Comparison of ENCODE assay signal across 29 cellular contexts in genomic region chr11:120333801-120334200, GRCh38. TPM values are rescaled to one million over a fixed set of nuclear protein-coding genes. Genes with fewer than 3 reads are reported as not detected.
DNase-seq lines count a peak whose midpoint lies in the region; ATAC-seq and TF ChIP-seq lines count a peak whose summit lies in the region.
"Had no signal": no experiment of that assay in that cellular context is flagged by ENCODE, and none has a peak within 500 bp of the region (broad histone marks: within the 10 kb centered on the region; RNA-seq: fewer than 3 reads in every experiment).

No MANE protein-coding gene starts in this region.

- intact Hi-C loops in adrenal gland (cut with DNase I) (loop anchor here (10.0 kb wide), 3 partner anchors 91 to 351 kb away; no protein-coding TSS in a partner anchor), thyroid gland (cut with DNase I) (no loop called here)

- ATAC-seq in activated T-helper 17 cell treated with anti-CD3 and anti-CD28 coated beads, Interleukin-2, amount 50 U/mL, for 72 hours (replicated peaks) = no peak
- ATAC-seq in GM18907 (IDR thresholded peaks at IDR 0.05; ENCODE audit: unreplicated experiment) = no peak
- ATAC-seq: left lung; natural killer cell treated with Interleukin-12 subunit alpha and Interleukin-12 subunit beta and Interleukin-15 and Interleukin-18, amount 100 ng/mL, for 72 hours; SK-N-SH treated with all-trans-retinoic acid at 6 μM for 48 hours had no signal

- DNase-seq in adrenal gland (no peak), thyroid gland (no peak), dedifferentiated amniotic fluid mesenchymal stem cell (ENCODE audit: extremely low spot score) (no peak), NCI-H526 treated with DMSO at 0.1 percent for 48 hours (lab: John Stamatoyannopoulos, UW) (no peak)
- DNase-seq: activated CD4-positive, alpha-beta T cell treated with anti-CD3 and anti-CD28 coated beads for 48 hours; activated naive CD4-positive, alpha-beta T cell treated with Interleukin-2 at 50 U/mL for 16 hours; activated T-cell treated with anti-CD3 and anti-CD28 coated beads, Interleukin-2, amount 50 U/mL, for 48 hours; amygdala; CD4-positive, CD25-positive, alpha-beta regulatory T cell; DMS 273 treated with DMSO at 0.1 percent for 48 hours; GOT3; KBM-7; left lung; MV-4-11; NCI-H2171 treated with DMSO at 0.1 percent for 48 hours; NCI-H526; ovary; stimulated activated CD4-positive, alpha-beta T cell treated with anti-CD3 and anti-CD28 coated beads, Interleukin-15, amount 100 ng/mL, for 24 hours; T-helper 2 cell had no signal

- no peak overlapping the region for H3K27ac Mint-ChIP-seq in activated T-helper 17 cell treated with anti-CD3 and anti-CD28 coated beads, Interleukin-2, amount 50 U/mL, for 72 hours
- H3K27ac Mint-ChIP-seq: CD4-positive, CD25-positive, alpha-beta regulatory T cell; natural killer cell treated with Interleukin-12 subunit alpha and Interleukin-12 subunit beta and Interleukin-15 and Interleukin-18, amount 100 ng/mL, for 72 hours; stimulated activated naive CD8-positive, alpha-beta T cell treated with anti-CD3 and anti-CD28 coated beads, Interleukin-15, Interleukin-2, amounts not matched to agents 100 ng/mL and 50 ng/mL, for 24 hours had no signal

- TF ChIP-seq CTCF in KMS-11 (conservative IDR thresholded peaks at IDR 0.05; ENCODE audit: low read depth, low read length) = no peak
- TF ChIP-seq CTCF in adrenal gland (IDR thresholded peaks at IDR 0.05) = no peak
- TF ChIP-seq CTCF in thyroid gland (IDR thresholded peaks at IDR 0.05) = no peak

- peaks cover 59% of the 10 kb centered on the region for H3K4me1 ChIP-seq in KMS-11 (ENCODE audit: low read depth, poor library complexity, severe bottlenecking)
- H3K4me1 ChIP-seq in adrenal gland (replicated peaks in 1 of 2) = peaks cover 34 to 68% of the 10 kb centered on the region in 2 donors
- peaks cover 17 to 27% of the 10 kb centered on the region in 2 donors for H3K4me1 ChIP-seq in thyroid gland

- H3K36me3 Mint-ChIP-seq in activated T-helper 17 cell treated with anti-CD3 and anti-CD28 coated beads, Interleukin-2, amount 50 U/mL, for 72 hours (ENCODE audit: low read depth) = peaks cover 13% of the 10 kb centered on the region
- H3K36me3 Mint-ChIP-seq: CD4-positive, CD25-positive, alpha-beta regulatory T cell had no signal

- H3K27me3 Mint-ChIP-seq in activated T-helper 17 cell treated with anti-CD3 and anti-CD28 coated beads, Interleukin-2, amount 50 U/mL, for 72 hours = peaks cover 17% of the 10 kb centered on the region
- H3K27me3 Mint-ChIP-seq: type B pancreatic cell had no signal

- peak overlapping the region; percentile 56; the same call in 1 of the 2 replicates for H3K4me2 ChIP-seq in KMS-11

- no peaks in the 10 kb centered on the region for H3K9me3 ChIP-seq in adrenal gland (replicated peaks in 1 of 3)
- no peaks in the 10 kb centered on the region for H3K9me3 ChIP-seq in thyroid gland
- H3K9me3 ChIP-seq: left lung, ovary had no signal

- WGBS in adrenal gland, 4 donors = 55 to 90% (median 73%) methylated on average over 1 of the region's 1 CpG
- 76 to 88% methylated on average over 1 of the region's 1 CpG for WGBS in thyroid gland, 2 donors

- H3K36me3 ChIP-seq in KMS-11 (ENCODE audit: insufficient read depth) (no peaks in the 10 kb centered on the region), adrenal gland (replicated peaks in 1 of 2) (peaks cover 0 to 12% of the 10 kb centered on the region in 2 donors), thyroid gland (peaks cover 7 to 8% of the 10 kb centered on the region in 2 donors)
- H3K36me3 ChIP-seq: left lung, ovary had no signal

- H3K27ac ChIP-seq in KMS-11 (peak overlapping the region; percentile 89), adrenal gland (peak overlapping the region in 4 of 5 donors; percentile 9 to 98 (median 46)), layer of hippocampus (ENCODE audit: low read depth, low read length) (peak overlapping the region; percentile 17), thyroid gland (peak overlapping the region; percentile 83 to 93 (median 83))
- H3K27ac ChIP-seq: left lung, ovary, VCaP had no signal

- H3K79me2 ChIP-seq in KMS-11 (ENCODE audit: insufficient read depth, low read depth) = peaks cover 22% of the 10 kb centered on the region

- H3K4me3 ChIP-seq in KMS-11 (IDR thresholded peaks at IDR 0.05; ENCODE audit: insufficient read depth, low read depth, low read length) = no peak overlapping the region
- no peak overlapping the region for H3K4me3 ChIP-seq in adrenal gland
- H3K4me3 ChIP-seq in thyroid gland (replicated peaks in 1 of 3) = no peak overlapping the region
- H3K4me3 ChIP-seq: left lung, ovary had no signal

- H3K9ac ChIP-seq in KMS-11 = peak overlapping the region; percentile 42; the same call in 1 of the 2 replicates

- H3K27me3 ChIP-seq in KMS-11 (ENCODE audit: insufficient read depth, low read depth) (no peaks in the 10 kb centered on the region), adrenal gland (no peaks in the 10 kb centered on the region), layer of hippocampus (ENCODE audit: control insufficient read depth, insufficient read depth, low read length) (no peaks in the 10 kb centered on the region), thyroid gland (no peaks in the 10 kb centered on the region)
- H3K27me3 ChIP-seq: ovary had no signal

- no peak for TF ChIP-seq POLR2A in adrenal gland (IDR thresholded peaks at IDR 0.05)
- no peak for TF ChIP-seq POLR2A in thyroid gland (IDR thresholded peaks at IDR 0.05)

- H2AFZ ChIP-seq in KMS-11 (ENCODE audit: low read depth) = no peak overlapping the region

- H3K9me3 Mint-ChIP-seq in activated T-helper 17 cell treated with anti-CD3 and anti-CD28 coated beads, Interleukin-2, amount 50 U/mL, for 72 hours = no peaks in the 10 kb centered on the region
- H3K9me3 Mint-ChIP-seq: central memory CD8-positive, alpha-beta T cell; natural killer cell treated with Interleukin-12 subunit alpha and Interleukin-12 subunit beta and Interleukin-15 and Interleukin-18, amount 100 ng/mL, for 72 hours; stimulated activated naive CD8-positive, alpha-beta T cell treated with anti-CD3 and anti-CD28 coated beads, Interleukin-15, Interleukin-2, amounts not matched to agents 100 ng/mL and 50 ng/mL, for 24 hours; type B pancreatic cell had no signal

- H4K20me1 ChIP-seq in KMS-11 (ENCODE audit: insufficient read depth) = no peaks in the 10 kb centered on the region

- no peak overlapping the region for H3K4me3 Mint-ChIP-seq in activated T-helper 17 cell treated with anti-CD3 and anti-CD28 coated beads, Interleukin-2, amount 50 U/mL, for 72 hours
- H3K4me3 Mint-ChIP-seq: central memory CD8-positive, alpha-beta T cell; natural killer cell treated with Interleukin-12 subunit alpha and Interleukin-12 subunit beta and Interleukin-15 and Interleukin-18, amount 100 ng/mL, for 72 hours; stimulated activated naive CD8-positive, alpha-beta T cell treated with anti-CD3 and anti-CD28 coated beads, Interleukin-15, Interleukin-2, amounts not matched to agents 100 ng/mL and 50 ng/mL, for 24 hours; type B pancreatic cell had no signal

- H3K4me1 Mint-ChIP-seq in activated T-helper 17 cell treated with anti-CD3 and anti-CD28 coated beads, Interleukin-2, amount 50 U/mL, for 72 hours = peaks cover 16% of the 10 kb centered on the region

RNA-seq across cellular contexts. Expression of gene ARHGEF12, which starts 2.4 kb away (rescaled TPM):
- total RNA-seq in adrenal gland (100 to 1,000 TPM in 5 of 8 donors, 10 to 100 TPM in 3; 86.0 to 125 (median 109) TPM), thyroid gland (100 to 1,000 TPM; 169 to 268 (median 197) TPM)
- polyA plus RNA-seq in adrenal gland = 10 to 100 TPM; 20.2 to 49.3 (median 24.5) TPM
- total RNA-seq in activated T-helper 17 cell treated with anti-CD3 and anti-CD28 coated beads, Interleukin-2, amount 50 U/mL, for 72 hours = 10 to 100 TPM; 12.9 to 21.5 TPM

RNA-seq across cellular contexts. Expression of gene TLCD5, which starts 8.7 kb away (rescaled TPM):
- total RNA-seq in adrenal gland (10 to 100 TPM in 7 of 8 donors, 1 to 10 TPM in 1; 9.4 to 24.4 (median 15.4) TPM), thyroid gland (10 to 100 TPM; 12.5 to 14.0 (median 13.4) TPM)
- 10 to 100 TPM in 2 of 3 donors, 1 to 10 TPM in 1; 5.8 to 12.9 (median 11.1) TPM for polyA plus RNA-seq in adrenal gland
- total RNA-seq in activated T-helper 17 cell treated with anti-CD3 and anti-CD28 coated beads, Interleukin-2, amount 50 U/mL, for 72 hours = 1 to 10 TPM in 1 of 2 donors, under 1 TPM in 1; 0.13 to 1.2 TPM

Comparison
In these comparisons a context has a peak if more than half of its experiments do, and no peak if none do; other contexts are left out.
1. H3K27ac ChIP-seq: peak in every context shown above with its lines; median percentile 89 in KMS-11; 83 in thyroid gland; 46 in adrenal gland; 17 in layer of hippocampus.
2. RNA of gene TLCD5, which starts 8.7 kb away (total RNA-seq): 9.4 to 24.4 TPM in adrenal gland and 12.5 to 14.0 TPM in thyroid gland; 0.13 to 1.2 TPM in activated T-helper 17 cell treated with anti-CD3 and anti-CD28 coated beads, Interleukin-2, amount 50 U/mL, for 72 hours; every median in the first group is over 4 times any median in the second.